In the genomic region with DNA sequence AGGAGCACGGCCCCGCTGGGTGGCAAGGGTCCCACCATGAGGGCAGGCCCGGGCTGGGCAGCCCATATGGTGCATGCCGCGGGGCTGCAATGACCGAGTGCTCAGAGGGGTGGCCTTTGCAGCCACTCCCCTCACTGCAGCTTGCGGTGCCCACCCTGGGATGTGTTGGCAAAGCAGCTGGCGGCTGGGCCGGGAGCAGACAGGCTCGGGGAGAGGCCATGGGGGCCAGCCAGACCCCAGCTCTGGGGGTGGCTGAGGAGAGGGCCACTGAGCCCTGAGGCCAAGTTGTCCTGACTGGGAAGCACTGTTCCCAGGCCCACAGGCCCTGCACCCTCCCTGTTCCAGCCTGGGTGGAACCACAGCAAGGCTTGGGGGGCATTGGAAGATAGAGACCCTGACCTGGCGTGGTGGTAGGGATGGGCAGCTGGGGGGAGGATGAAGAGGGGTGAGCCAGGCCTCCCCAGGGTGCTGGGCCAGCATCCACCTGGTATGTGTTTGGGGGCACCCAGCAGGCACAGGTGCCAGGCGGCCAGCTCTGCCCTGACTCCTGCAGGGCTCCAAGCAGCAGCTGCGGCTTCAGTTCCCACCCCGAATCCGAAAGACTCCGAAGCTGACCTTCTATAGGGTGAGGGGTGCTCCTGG, we compare ENCODE assay signal across 31 cellular contexts. TPM values are rescaled to one million over a fixed set of nuclear protein-coding genes. Genes with fewer than 3 reads are reported as not detected.
"Had no signal": no experiment of that assay in that cellular context is flagged by ENCODE, and none has a peak within 500 bp of the region (broad histone marks: within the 10 kb centered on the region; RNA-seq: fewer than 3 reads in every experiment).

No MANE protein-coding gene starts in this region.

- FAIRE-seq: endometrium, frontal cortex, TTC549, urothelium cell line had no signal

- H3K27me3 ChIP-seq: body of pancreas, cardiac muscle cell, colonic mucosa, testis, transverse colon had no signal

- ATAC-seq: body of pancreas; left cardiac atrium; left ventricle myocardium superior; naive thymus-derived CD8-positive, alpha-beta T cell; stimulated activated naive B cell treated with anti-CD40 and anti-IgM and Interleukin-4, amounts not matched to agents 10 μg/mL and 1 μg/mL and 100 μg/mL, for 72 hours had no signal

- H3K4me3 ChIP-seq: body of pancreas, cardiac muscle cell, colonic mucosa, skin epidermis, testis, transverse colon had no signal

- H3K36me3 ChIP-seq: cardiac muscle cell, colonic mucosa, transverse colon had no signal

- DNase-seq: activated CD4-positive, alpha-beta T cell treated with anti-CD3 and anti-CD28 coated beads for 48 hours; activated CD4-positive, alpha-beta T cell treated with anti-CD3 and anti-CD28 coated beads, Interleukin-2, amount 50 U/mL, for 48 hours; activated CD8-positive, alpha-beta memory T cell treated with anti-CD3 and anti-CD28 coated beads for 24 hours; activated effector memory CD4-positive, alpha-beta T cell treated with Interleukin-2 at 50 U/mL for 16 hours; activated naive CD4-positive, alpha-beta T cell treated with Interleukin-2 at 50 U/mL for 16 hours; anterior cingulate cortex; body of pancreas; cerebellar nuclear complex; colonic mucosa; effector CD8-positive, alpha-beta T cell; left cardiac atrium; left ventricle myocardium superior; naive thymus-derived CD8-positive, alpha-beta T cell; occipital lobe; stimulated activated CD4-positive, alpha-beta T cell treated with anti-CD3 and anti-CD28 coated beads, Interleukin-4, amount 100 ng/mL, for 24 hours; stimulated activated naive B cell treated with anti-CD40 and anti-IgM and Interleukin-4, amounts not matched to agents 10 μg/mL and 1 μg/mL and 100 μg/mL, for 72 hours; T-helper 9 cell; testis; transverse colon had no signal

- H3K4me1 ChIP-seq: body of pancreas, colonic mucosa, testis, transverse colon had no signal

- H3K27ac ChIP-seq: body of pancreas, cardiac muscle cell, colonic mucosa, epithelial cell of prostate, skin epidermis, testis, transverse colon, VCaP had no signal

- H3K9me3 ChIP-seq: body of pancreas, colonic mucosa, testis, transverse colon had no signal

RNA-seq across cellular contexts. Expression of a gene that starts 31.8 kb away (rescaled TPM):
- total RNA-seq: body of pancreas; cardiac muscle cell; dermis microvascular lymphatic vessel endothelial cell; frontal cortex; left cardiac atrium; left ventricle myocardium superior; naive thymus-derived CD8-positive, alpha-beta T cell; neural crest cell; occipital lobe; right cardiac atrium; T-helper 1 cell treated with Interleukin-12 subunit alpha and Interleukin-12 subunit beta and Interleukin-4 antibody, amounts not matched to agents 30 ng/mL and 1 ng/mL, for 36 hours had no signal
- polyA plus RNA-seq: right cardiac atrium had no signal
